In the genomic region with DNA sequence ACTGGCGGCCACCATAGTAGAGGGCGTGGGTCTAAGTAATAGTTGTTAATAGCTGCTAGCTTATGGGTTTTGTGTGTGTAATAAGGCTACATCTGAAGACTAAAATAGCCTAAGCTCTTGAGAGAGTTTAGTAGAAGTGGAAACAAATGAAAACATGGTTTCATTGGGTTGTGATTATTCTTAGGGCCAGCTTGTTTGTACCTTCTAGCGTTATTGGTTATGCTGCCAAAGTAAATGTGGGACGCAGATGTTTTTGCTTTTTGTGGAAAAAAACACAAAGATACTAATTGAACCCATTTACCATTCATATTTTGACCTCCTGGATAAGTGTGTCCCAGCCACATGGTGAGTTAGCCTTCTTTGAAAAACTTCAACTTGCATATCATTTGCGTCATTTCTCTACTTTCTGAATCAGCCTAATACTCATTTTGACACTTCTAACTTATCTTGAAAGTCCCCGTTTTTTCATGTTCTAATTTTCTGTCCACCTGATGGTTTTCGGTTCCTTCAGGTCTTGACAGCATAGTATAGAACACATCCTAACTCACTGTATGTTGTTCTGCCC, we compare ENCODE assay signal across 14 cellular contexts.
DNase-seq lines count a peak whose midpoint lies in the region; ATAC-seq, FAIRE-seq and TF ChIP-seq lines count a peak whose summit lies in the region.
"Had no signal": no experiment of that assay in that cellular context is flagged by ENCODE, and none has a peak within 500 bp of the region (broad histone marks: within the 10 kb centered on the region; RNA-seq: fewer than 3 reads in every experiment).

No MANE protein-coding gene starts in this region.

- WGBS in right cardiac atrium, result 87% methylated on average over 7 of the region's 7 CpGs

- H3K4me1 ChIP-seq in right cardiac atrium (ENCODE audit: control insufficient read depth, insufficient read depth, low read length), result no peaks in the 10 kb centered on the region

- peak; percentile 52 for FAIRE-seq in GM18507 (lab: Jason Lieb, UNC)

- intact Hi-C loops in right cardiac atrium (cut with DNase I), result no loop called here

- no peak for TF ChIP-seq CTCF in GM20000 (IDR thresholded peaks at IDR 0.05; ENCODE audit: extremely low read depth, missing control alignments)

- ATAC-seq in HG02885 (IDR thresholded peaks at IDR 0.05; ENCODE audit: poor library complexity, unreplicated experiment) (peak; percentile 90), HG03558 (IDR thresholded peaks at IDR 0.05; ENCODE audit: extremely low read depth, unreplicated experiment) (peak; percentile 70), right cardiac atrium (no peak)
- ATAC-seq: left ventricle myocardium superior had no signal

- DNase-seq in GM18507 (ENCODE audit: extremely low spot score, insufficient read length, low read depth) (no peak), GM20000 (ENCODE audit: low spot score) (peak; percentile 12), NOMO-1 treated with dmso at 0.1 percent for 144 hours (lab: John Stamatoyannopoulos, UW; ENCODE audit: unreplicated experiment) (no peak), right cardiac atrium (no peak), COLO668 (lab: John Stamatoyannopoulos, UW; ENCODE audit: unreplicated experiment) (no peak)
- DNase-seq in activated CD8-positive, alpha-beta memory T cell treated with anti-CD3 and anti-CD28 coated beads for 24 hours, result no peak
- DNase-seq: activated CD4-positive, alpha-beta T cell treated with anti-CD3 and anti-CD28 coated beads, Interleukin-2, amount 50 U/mL, for 48 hours; activated naive CD8-positive, alpha-beta T cell treated with anti-CD3 and anti-CD28 coated beads for 36 hours; left ventricle myocardium superior; MV-4-11; NCI-H524; stimulated activated CD4-positive, alpha-beta T cell treated with anti-CD3 and anti-CD28 coated beads, Interleukin-12 subunit alpha, Interleukin-12 subunit beta, amount 100 ng/mL, for 4 hours had no signal

- no peaks in the 10 kb centered on the region for H3K27me3 ChIP-seq in right cardiac atrium (ENCODE audit: control insufficient read depth, insufficient read depth)

- H3K4me3 ChIP-seq in right cardiac atrium (ENCODE audit: low read length), result no peak overlapping the region

- no peak overlapping the region for H3K27ac ChIP-seq in right cardiac atrium (ENCODE audit: low read length)

- no peaks in the 10 kb centered on the region for H3K9me3 ChIP-seq in right cardiac atrium (ENCODE audit: control insufficient read depth, low read length)

Comparison
In these comparisons a context has a peak if more than half of its experiments do, and no peak if none do; other contexts are left out.
1. ATAC-seq: peak in HG02885 (single experiment) and HG03558 (single experiment); none in right cardiac atrium (0 of 2).